Comparison of ENCODE assay signal across 2 cellular contexts in genomic region chr12:89959188-89959587, GRCh38.
TF ChIP-seq lines count a peak whose summit lies in the region.

No MANE protein-coding gene starts in this region.

TF ChIP-seq in HEK293, 187 proteins besides CTCF, POLR2A, EP300 and RAD21 (continued from another document):
- TF ChIP-seq PATZ1 (tag by site-specific recombination; IDR thresholded peaks at IDR 0.05) (peak; percentile 38; the same call in 1 of the 2 replicates), ZNF513 (tag by site-specific recombination; IDR thresholded peaks at IDR 0.05) (no peak), PRDM6 (tag by site-specific recombination; IDR thresholded peaks at IDR 0.05) (peak; percentile 88), FEZF1 (tag by site-specific recombination; IDR thresholded peaks at IDR 0.05) (peak; percentile 50; the same call in 1 of the 2 replicates), ZNF133 (tag by site-specific recombination; IDR thresholded peaks at IDR 0.05) (peak; percentile 62), ZNF398 (tag by site-specific recombination; IDR thresholded peaks at IDR 0.05) (peak; percentile 61), SP7 (tag by site-specific recombination; IDR thresholded peaks at IDR 0.05) (0 out of 2 replicates have a peak, but pooled peaks have one; percentile 9), PRDM10 (tag by site-specific recombination; IDR thresholded peaks at IDR 0.05) (0 out of 2 replicates have a peak, but pooled peaks have one; percentile 29), ZNF629 (tag by site-specific recombination; IDR thresholded peaks at IDR 0.05) (no peak)

TF ChIP-seq in GM12878, 131 proteins besides CTCF, POLR2A, EP300 and RAD21 (continued from another document):
- no peak for TF ChIP-seq ZNF687 (IDR thresholded peaks at IDR 0.05)
- no peak for TF ChIP-seq RBBP5 (conservative IDR thresholded peaks at IDR 0.05)
- TF ChIP-seq MTA3 (IDR thresholded peaks at IDR 0.05; ENCODE audit: borderline replicate concordance, low read length): no peak
- TF ChIP-seq STAT3 (IDR thresholded peaks at IDR 0.05; ENCODE audit: low read depth, low read length): no peak
